ENCODE assay signal across 19 cellular contexts in genomic region chr19:40735003-40735771, GRCh38. TPM values are rescaled to one million over a fixed set of nuclear protein-coding genes. Genes with fewer than 3 reads are reported as not detected.
"Had no signal": no experiment of that assay in that cellular context is flagged by ENCODE, and none has a peak within 500 bp of the region (broad histone marks: within the 10 kb centered on the region; RNA-seq: fewer than 3 reads in every experiment).

No MANE protein-coding gene starts in this region.

- ATAC-seq: activated T-helper 17 cell treated with anti-CD3 and anti-CD28 coated beads, Interleukin-2, amount 50 U/mL, for 72 hours; body of pancreas; effector memory CD8-positive, alpha-beta T cell; SK-N-SH treated with all-trans-retinoic acid at 6 μM for 48 hours; WTC11 had no signal

- DNase-seq: activated CD4-positive, alpha-beta T cell treated with anti-CD3 and anti-CD28 coated beads for 48 hours; activated CD8-positive, alpha-beta memory T cell treated with anti-CD3 and anti-CD28 coated beads for 24 hours; activated naive CD4-positive, alpha-beta T cell treated with anti-CD3 and anti-CD28 coated beads for 36 hours; amniotic stem cell; body of pancreas; central memory CD4-positive, alpha-beta T cell; cortex of kidney; effector memory CD8-positive, alpha-beta T cell; glutamatergic neuron; ovary; stimulated activated CD4-positive, alpha-beta T cell treated with anti-CD3 and anti-CD28 coated beads, Interleukin-4, amount 100 ng/mL, for 4 hours had no signal

- H3K27ac ChIP-seq: body of pancreas, neural progenitor cell, ovary had no signal

- H2AFZ ChIP-seq: neural progenitor cell had no signal

- H3K4me3 ChIP-seq: body of pancreas, neural progenitor cell, ovary had no signal

- H3K9me3 Mint-ChIP-seq: activated naive CD4-positive, alpha-beta T cell treated with anti-CD3 and anti-CD28 coated beads for 36 hours; activated T-helper 17 cell treated with anti-CD3 and anti-CD28 coated beads, Interleukin-2, amount 50 U/mL, for 72 hours; effector memory CD8-positive, alpha-beta T cell; neural progenitor cell; T-helper 1 cell treated with Interleukin-12 subunit alpha and Interleukin-12 subunit beta and Interleukin-4 antibody, amounts not matched to agents 30 μg/mL and 1 μg/mL, for 36 hours; WTC11 had no signal

- H3K4me3 Mint-ChIP-seq: activated naive CD4-positive, alpha-beta T cell treated with anti-CD3 and anti-CD28 coated beads for 36 hours; activated T-helper 17 cell treated with anti-CD3 and anti-CD28 coated beads, Interleukin-2, amount 50 U/mL, for 72 hours; effector memory CD8-positive, alpha-beta T cell; neural progenitor cell; T-helper 1 cell treated with Interleukin-12 subunit alpha and Interleukin-12 subunit beta and Interleukin-4 antibody, amounts not matched to agents 30 μg/mL and 1 μg/mL, for 36 hours; WTC11 had no signal

- H3K27ac Mint-ChIP-seq: activated naive CD4-positive, alpha-beta T cell treated with anti-CD3 and anti-CD28 coated beads for 36 hours; activated T-helper 17 cell treated with anti-CD3 and anti-CD28 coated beads, Interleukin-2, amount 50 U/mL, for 72 hours; neural progenitor cell; T-helper 1 cell treated with Interleukin-12 subunit alpha and Interleukin-12 subunit beta and Interleukin-4 antibody, amounts not matched to agents 30 μg/mL and 1 μg/mL, for 36 hours; WTC11 had no signal

- H3K36me3 ChIP-seq: neural progenitor cell, ovary had no signal

- H3K4me1 Mint-ChIP-seq: activated T-helper 17 cell treated with anti-CD3 and anti-CD28 coated beads, Interleukin-2, amount 50 U/mL, for 72 hours; neural progenitor cell; WTC11 had no signal

- H3K4me1 ChIP-seq: body of pancreas, neural progenitor cell had no signal

- H3K27me3 Mint-ChIP-seq: activated T-helper 17 cell treated with anti-CD3 and anti-CD28 coated beads, Interleukin-2, amount 50 U/mL, for 72 hours; effector memory CD8-positive, alpha-beta T cell had no signal

- H3K4me2 ChIP-seq: neural progenitor cell had no signal

- H3K9ac ChIP-seq: neural progenitor cell had no signal

- H3K27me3 ChIP-seq: body of pancreas, neural progenitor cell, ovary had no signal

- H3K9me3 ChIP-seq: body of pancreas, ovary had no signal

RNA-seq across cellular contexts. Expression of gene MIA, which starts 40.1 kb away (rescaled TPM):
- total RNA-seq: activated naive CD4-positive, alpha-beta T cell treated with anti-CD3 and anti-CD28 coated beads for 36 hours; fibroblast of villous mesenchyme; mesenteric fat pad; renal cortical epithelial cell; WTC11 had no signal
